9 cellular contexts compared by ENCODE assay signal in genomic region chr11:44065851-44066731, GRCh38. TPM values are rescaled to one million over a fixed set of nuclear protein-coding genes. Genes with fewer than 3 reads are reported as not detected.
DNase-seq lines count a peak whose midpoint lies in the region; ATAC-seq and TF ChIP-seq lines count a peak whose summit lies in the region.
"Had no signal": no experiment of that assay in that cellular context is flagged by ENCODE, and none has a peak within 500 bp of the region (broad histone marks: within the 10 kb centered on the region; RNA-seq: fewer than 3 reads in every experiment).

Gene ACCS, plus strand, starts transcription at chr11:44066270. Its CDS starts 1,358 bp downstream, at chr11:44067628.

- 2% methylated on average over 69 of the region's 69 CpGs for WGBS in liver

- H3K27ac ChIP-seq in liver (ENCODE audit: low read depth in 1 of 2, low read length in 2 of 2) = peak within 1 kb of the TSS; percentile 73 to 90
- H3K27ac ChIP-seq: KMS-11 had no signal

- no peaks in the 10 kb centered on the region for H3K9me3 ChIP-seq in liver (ENCODE audit: control insufficient read depth in 4 of 4, low read length in 3 of 4)

- peak; percentile 90 for ATAC-seq in GM19025 (IDR thresholded peaks at IDR 0.05; ENCODE audit: low read depth, unreplicated experiment)
- peak; percentile 94 for ATAC-seq in HG03196 (IDR thresholded peaks at IDR 0.05; ENCODE audit: unreplicated experiment)

- H3K4me3 ChIP-seq in AG09309 (ENCODE audit: control insufficient read depth, low read depth, low read length) = peak within 1 kb of the TSS; percentile 79
- peak within 1 kb of the TSS; percentile 76 to 89 (median 84) for H3K4me3 ChIP-seq in liver (ENCODE audit: low read depth in 1 of 3, low read length in 3 of 3)

- H3K27me3 ChIP-seq in liver (ENCODE audit: control insufficient read depth in 4 of 4, insufficient read depth in 4 of 4, low read length in 3 of 4) = no peaks in the 10 kb centered on the region

- peaks cover 0 to 3% (median under 1%) of the 10 kb centered on the region in 4 donors for H3K36me3 ChIP-seq in liver (ENCODE audit: control insufficient read depth in 4 of 4, insufficient read depth in 3 of 4, low read depth in 1 of 4, low read length in 3 of 4)

- peaks cover 0 to 13% (median 0%) of the 10 kb centered on the region in 4 donors for H3K4me1 ChIP-seq in liver (ENCODE audit: control insufficient read depth in 4 of 4, insufficient read depth in 4 of 4, low read length in 3 of 4)

- TF ChIP-seq RAD21 in liver (IDR thresholded peaks at IDR 0.05) = peak in 1 of 2 donors; percentile 66

- TF ChIP-seq CTCF in AG09309 (IDR thresholded peaks at IDR 0.05; ENCODE audit: control insufficient read depth, insufficient read depth, low read depth, low read length, missing control alignments) (peak; percentile 84), liver (IDR thresholded peaks at IDR 0.05; ENCODE audit: low read depth, low read length, missing input control) (peak; percentile 70)

- DNase-seq in AG09309 (ENCODE audit: low read depth) = peak; percentile 71
- peak; percentile 77 for DNase-seq in NCI-H460 (ENCODE audit: extremely low read depth, low read depth)
- peak; percentile 84 to 86 for DNase-seq in activated CD4-positive, alpha-beta T cell treated with anti-CD3 and anti-CD28 coated beads, Interleukin-2, amount 50 U/mL, for 48 hours
- DNase-seq in dermis blood vessel endothelial cell = peak; percentile 96
- DNase-seq in stimulated activated CD4-positive, alpha-beta T cell treated with anti-CD3 and anti-CD28 coated beads, Interleukin-4, amount 100 ng/mL, for 1 hour = peak; percentile 84

- peak within 1 kb of the TSS; percentile 47 to 66 for H3K9ac ChIP-seq in liver (ENCODE audit: low read depth in 1 of 2, low read length in 2 of 2)
- H3K9ac ChIP-seq: KMS-11 had no signal

TF ChIP-seq in liver, 16 proteins besides CTCF, POLR2A, EP300 and RAD21:
- TF ChIP-seq MAX (IDR thresholded peaks at IDR 0.05) = peak; percentile 65
- TF ChIP-seq REST (IDR thresholded peaks at IDR 0.05) = peak; percentile 82
- no peak for TF ChIP-seq JUND (IDR thresholded peaks at IDR 0.05)
- TF ChIP-seq RXRA (IDR thresholded peaks at IDR 0.05) = peak; percentile 32 to 44
- peak; percentile 72 for TF ChIP-seq SP1 (IDR thresholded peaks at IDR 0.05)
- peak in 1 of 2 donors; percentile 66 for TF ChIP-seq GABPA (IDR thresholded peaks at IDR 0.05 in 1 of 2, conservative IDR thresholded peaks at IDR 0.05 in 1 of 2)
- TF ChIP-seq HNF4A (conservative IDR thresholded peaks at IDR 0.05) = peak; percentile 40 to 47
- TF ChIP-seq ATF3 (IDR thresholded peaks at IDR 0.05) = peak; percentile 15
- TF ChIP-seq NR2F2 (IDR thresholded peaks at IDR 0.05) = no peak
- TF ChIP-seq FOXA1 (IDR thresholded peaks at IDR 0.05) = no peak
- TF ChIP-seq YY1 (IDR thresholded peaks at IDR 0.05) = peak; percentile 77
- TF ChIP-seq TAF1 (conservative IDR thresholded peaks at IDR 0.05) = peak; percentile 74
- TF ChIP-seq FOXA2 (IDR thresholded peaks at IDR 0.05) = no peak
- TF ChIP-seq ZBTB33 (IDR thresholded peaks at IDR 0.05) = peak; percentile 98
- TF ChIP-seq EGR1 (IDR thresholded peaks at IDR 0.05; ENCODE audit: low read depth in 2 of 2) = peak; percentile 88
- TF ChIP-seq HNF4G (IDR thresholded peaks at IDR 0.05) = no peak

RNA-seq across cellular contexts. Expression of gene ACCS, which starts in this region (rescaled TPM):
- 5.9 and 6.2 TPM in 2 replicates for total RNA-seq in NCI-H460 (2014; rRNA removed; shearing (Covaris generic))
- 27.4 and 45.2 TPM in 2 replicates for polyA plus RNA-seq in NCI-H460 (2014; cell fraction: nucleus; rRNA removed)
- total RNA-seq in dermis blood vessel endothelial cell (8.2 and 9.0 TPM in 2 replicates), liver (10 to 100 TPM; 12.6 to 17.5 TPM)
- polyA plus RNA-seq in liver = 1 to 10 TPM; 8.7 to 9.2 TPM

Comparison
In these comparisons a context has a peak if more than half of its experiments do, and no peak if none do; other contexts are left out.
1. Peak in every context shown above with its lines: DNase-seq, ATAC-seq, H3K4me3 ChIP-seq and H3K27ac ChIP-seq.